7 cellular contexts compared by ENCODE assay signal in the genomic region with DNA sequence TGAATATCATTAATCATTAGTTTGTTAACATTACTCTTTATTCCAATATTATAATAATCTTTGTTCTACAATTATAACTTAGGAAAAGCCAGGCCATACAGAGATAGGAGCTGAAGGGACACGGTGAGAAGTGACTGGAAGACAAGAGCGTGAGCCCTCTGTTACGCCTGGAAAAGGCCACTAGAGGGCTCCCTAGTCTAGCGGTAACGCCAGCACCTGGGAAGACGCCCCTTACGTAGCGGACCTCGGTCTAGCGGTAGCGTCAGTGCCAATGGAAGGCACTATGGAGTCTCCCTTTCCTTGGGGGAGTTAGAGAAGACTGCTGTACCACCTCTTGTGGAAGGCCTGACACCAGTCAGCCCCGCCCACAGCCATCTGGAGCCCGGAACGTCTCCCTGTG.
DNase-seq lines count a peak whose midpoint lies in the region; ATAC-seq lines count a peak whose summit lies in the region.
"Not testable (repeated sequence)": the region's sequence is repeated elsewhere in the genome, so short reads cannot be mapped to it uniquely, and the experiment has no call there.

No MANE protein-coding gene starts in this region.

- H3K36me3 ChIP-seq in naive thymus-derived CD4-positive, alpha-beta T cell (ENCODE audit: control insufficient read depth in 2 of 3, insufficient read depth in 3 of 3, low read length in 3 of 3): not testable (repeated sequence)

- not testable (repeated sequence) for H3K27me3 ChIP-seq in naive thymus-derived CD4-positive, alpha-beta T cell (ENCODE audit: control insufficient read depth in 2 of 2, insufficient read depth in 2 of 2, low read length in 2 of 2)

- H3K4me1 ChIP-seq in naive thymus-derived CD4-positive, alpha-beta T cell (ENCODE audit: control insufficient read depth in 2 of 2, insufficient read depth in 2 of 2, low read length in 2 of 2): not testable (repeated sequence)

- H3K9me3 ChIP-seq in naive thymus-derived CD4-positive, alpha-beta T cell (ENCODE audit: control insufficient read depth in 2 of 3, low read length in 3 of 3): not testable (repeated sequence)

- not testable (repeated sequence) for H3K4me3 Mint-ChIP-seq in naive thymus-derived CD4-positive, alpha-beta T cell

- DNase-seq in activated naive CD4-positive, alpha-beta T cell treated with anti-CD3 and anti-CD28 coated beads, Interleukin-2, amount 50 U/mL, for 72 hours (ENCODE audit: low spot score in 2 of 2); left cardiac atrium; naive thymus-derived CD4-positive, alpha-beta T cell: not testable (repeated sequence)

- not testable (repeated sequence) for H3K4me1 Mint-ChIP-seq in naive thymus-derived CD4-positive, alpha-beta T cell

- not testable (repeated sequence) for H3K27ac Mint-ChIP-seq in activated naive CD4-positive, alpha-beta T cell treated with anti-CD3 and anti-CD28 coated beads, Interleukin-2, amount 50 U/mL, for 72 hours; naive thymus-derived CD4-positive, alpha-beta T cell

- H3K27me3 Mint-ChIP-seq in naive thymus-derived CD4-positive, alpha-beta T cell: not testable (repeated sequence)

- H3K9me3 Mint-ChIP-seq in activated naive CD4-positive, alpha-beta T cell treated with anti-CD3 and anti-CD28 coated beads, Interleukin-2, amount 50 U/mL, for 72 hours; naive thymus-derived CD4-positive, alpha-beta T cell: not testable (repeated sequence)

- POLR2A ChIA-PET in naive thymus-derived CD4-positive, alpha-beta T cell (lab: Charles Lee): not testable (repeated sequence)

- CTCF ChIA-PET in naive thymus-derived CD4-positive, alpha-beta T cell (lab: Charles Lee): not testable (repeated sequence)

- intact Hi-C loops in left cardiac atrium (cut with DNase I); naive thymus-derived CD4-positive, alpha-beta T cell (cut with micrococcal nuclease): not testable (repeated sequence)

- peak; percentile 64 for ATAC-seq in GM18502 (IDR thresholded peaks at IDR 0.05; ENCODE audit: poor library complexity, unreplicated experiment)
- peak; percentile 55 for ATAC-seq in GM21526 (IDR thresholded peaks at IDR 0.05; ENCODE audit: low FRiP score, unreplicated experiment)
- ATAC-seq in HG02973 (IDR thresholded peaks at IDR 0.05; ENCODE audit: unreplicated experiment): peak; percentile 69
- ATAC-seq in SK-N-SH treated with all-trans-retinoic acid at 6 μM for 48 hours: peak; percentile 96
- ATAC-seq in activated naive CD4-positive, alpha-beta T cell treated with anti-CD3 and anti-CD28 coated beads, Interleukin-2, amount 50 U/mL, for 72 hours: peak; percentile 78 to 83
- peak; percentile 50 to 83 for ATAC-seq in left cardiac atrium
- ATAC-seq in naive thymus-derived CD4-positive, alpha-beta T cell: peak; percentile 80

- H3K27ac ChIP-seq in naive thymus-derived CD4-positive, alpha-beta T cell (ENCODE audit: low read depth, low read length): not testable (repeated sequence)

- not testable (repeated sequence) for H3K36me3 Mint-ChIP-seq in activated naive CD4-positive, alpha-beta T cell treated with anti-CD3 and anti-CD28 coated beads, Interleukin-2, amount 50 U/mL, for 72 hours; naive thymus-derived CD4-positive, alpha-beta T cell

- not testable (repeated sequence) for H3K4me3 ChIP-seq in naive thymus-derived CD4-positive, alpha-beta T cell (ENCODE audit: low read length)
